Comparison of ENCODE assay signal across 13 cellular contexts in genomic region chr19:34360354-34360909, GRCh38. TPM values are rescaled to one million over a fixed set of nuclear protein-coding genes. Genes with fewer than 3 reads are reported as not detected.
DNase-seq lines count a peak whose midpoint lies in the region; ATAC-seq and TF ChIP-seq lines count a peak whose summit lies in the region.
"Had no signal": no experiment of that assay in that cellular context is flagged by ENCODE, and none has a peak within 500 bp of the region (broad histone marks: within the 10 kb centered on the region; RNA-seq: fewer than 3 reads in every experiment).

No MANE protein-coding gene starts in this region.

- TF ChIP-seq POLR2A in gastroesophageal sphincter (IDR thresholded peaks at IDR 0.05), result no peak
- no peak for TF ChIP-seq POLR2A in stomach (IDR thresholded peaks at IDR 0.05)

- intact Hi-C loops in stomach (cut with DNase I; ENCODE audit: low total_unique reads), result no loop called here
- intact Hi-C loops in mucosa of descending colon (cut with DNase I, micrococcal nuclease), result no loop called here

- no peaks in the 10 kb centered on the region for H3K27me3 Mint-ChIP-seq in activated T-cell treated with anti-CD3 and anti-CD28 coated beads, Interleukin-2, amount 50 U/mL, for 24 hours

- H3K36me3 Mint-ChIP-seq in activated T-cell treated with anti-CD3 and anti-CD28 coated beads, Interleukin-2, amount 50 U/mL, for 24 hours (ENCODE audit: low read depth), result peaks cover 4% of the 10 kb centered on the region

- H3K27ac ChIP-seq in VCaP (peak overlapping the region; percentile 88), gastroesophageal sphincter (peak overlapping the region in 3 of 4 donors; percentile 85 to 88 (median 85)), stomach (peak overlapping the region in 4 of 5 donors; percentile 82 to 90 (median 88))

- H3K4me3 ChIP-seq in gastroesophageal sphincter (no peak overlapping the region), stomach (no peak overlapping the region), mucosa of descending colon (no peak overlapping the region)

- ATAC-seq in gastroesophageal sphincter (no peak), mucosa of descending colon (no peak), GM18519 (IDR thresholded peaks at IDR 0.05; ENCODE audit: low FRiP score, unreplicated experiment) (no peak)

- H3K27me3 ChIP-seq in gastroesophageal sphincter, result no peaks in the 10 kb centered on the region
- H3K27me3 ChIP-seq in stomach, result no peaks in the 10 kb centered on the region
- H3K27me3 ChIP-seq: tibial nerve had no signal

- peaks cover 40% of the 10 kb centered on the region for H3K4me1 Mint-ChIP-seq in activated T-cell treated with anti-CD3 and anti-CD28 coated beads, Interleukin-2, amount 50 U/mL, for 24 hours (ENCODE audit: low read depth)

- H3K9me3 ChIP-seq in gastroesophageal sphincter (no peaks in the 10 kb centered on the region), stomach (no peaks in the 10 kb centered on the region), mucosa of descending colon (no peaks in the 10 kb centered on the region)
- H3K9me3 ChIP-seq: tibial nerve had no signal

- peak overlapping the region; percentile 99 for H3K27ac Mint-ChIP-seq in activated T-cell treated with anti-CD3 and anti-CD28 coated beads, Interleukin-2, amount 50 U/mL, for 24 hours

- TF ChIP-seq CTCF in VCaP (conservative IDR thresholded peaks at IDR 0.05) (no peak), gastroesophageal sphincter (IDR thresholded peaks at IDR 0.05) (no peak), stomach (IDR thresholded peaks at IDR 0.05) (no peak), mucosa of descending colon (IDR thresholded peaks at IDR 0.05) (no peak)

- H3K4me1 ChIP-seq in gastroesophageal sphincter, result peaks cover 0 to 32% (median 0%) of the 10 kb centered on the region in 3 donors
- H3K4me1 ChIP-seq in stomach, result peaks cover 18 to 26% (median 24%) of the 10 kb centered on the region in 4 donors
- H3K4me1 ChIP-seq in mucosa of descending colon (ENCODE audit: low read depth), result peaks cover 3% of the 10 kb centered on the region

- DNase-seq in activated T-cell treated with anti-CD3 and anti-CD28 coated beads, Interleukin-2, amount 50 U/mL, for 24 hours, result no peak
- no peak for DNase-seq in activated T-cell treated with anti-CD3 and anti-CD28 coated beads, Interleukin-2, amount 50 U/mL, for 1 hour
- DNase-seq in stomach (no peak), mucosa of descending colon (no peak), NCI-H2081 (lab: John Stamatoyannopoulos, UW) (no peak)
- DNase-seq: activated CD8-positive, alpha-beta memory T cell treated with anti-CD3 and anti-CD28 coated beads, Interleukin-2, amount 50 U/mL, for 4 hours; effector CD8-positive, alpha-beta T cell; NCI-H2107; stimulated activated CD4-positive, alpha-beta T cell treated with anti-CD3 and anti-CD28 coated beads, Interleukin-4, amount 100 ng/mL, for 1 hour had no signal

- no peaks in the 10 kb centered on the region for H3K9me3 Mint-ChIP-seq in activated T-cell treated with anti-CD3 and anti-CD28 coated beads, Interleukin-2, amount 50 U/mL, for 24 hours

- WGBS in gastroesophageal sphincter (ENCODE audit: low coverage in 1 of 2), 2 donors, result 76 to 100% methylated on average over 2 to 7 of the region's 9 CpGs
- WGBS in stomach, 5 donors, result 95 to 98% (median 96%) methylated on average over 9 of the region's 9 CpGs

- H3K36me3 ChIP-seq in gastroesophageal sphincter (peaks cover 0 to 5% of the 10 kb centered on the region in 2 donors), stomach (peaks cover 0 to 5% (median 3%) of the 10 kb centered on the region in 4 donors), mucosa of descending colon (ENCODE audit: low read depth) (no peaks in the 10 kb centered on the region)

- TF ChIP-seq EP300 in gastroesophageal sphincter (IDR thresholded peaks at IDR 0.05) (no peak), stomach (IDR thresholded peaks at IDR 0.05) (no peak)

- H3K4me3 Mint-ChIP-seq in activated T-cell treated with anti-CD3 and anti-CD28 coated beads, Interleukin-2, amount 50 U/mL, for 24 hours, result peak overlapping the region; percentile 85

RNA-seq across cellular contexts. Expression of gene GPI, which starts 4.6 kb away (rescaled TPM):
- 100 to 1,000 TPM in 3 of 4 donors, 10 to 100 TPM in 1; 86.6 to 324 (median 222) TPM for total RNA-seq in gastroesophageal sphincter
- 100 to 1,000 TPM in 4 of 5 donors, 10 to 100 TPM in 1; 93.2 to 306 (median 110) TPM for total RNA-seq in stomach
- polyA plus RNA-seq in stomach, result 10 to 100 TPM; 66.1 to 80.9 (median 67.8) TPM
- 100 to 1,000 TPM; 247 to 344 (median 296) TPM for total RNA-seq in mucosa of descending colon

RNA-seq across cellular contexts. Expression of gene PDCD2L, which starts 43.8 kb away (rescaled TPM):
- total RNA-seq in gastroesophageal sphincter (10 to 100 TPM in 3 of 4 donors, 1 to 10 TPM in 1; 8.2 to 19.8 (median 14.6) TPM), stomach (10 to 100 TPM in 2 of 5 donors, 1 to 10 TPM in 3; 4.6 to 33.5 (median 9.0) TPM), mucosa of descending colon (10 to 100 TPM in 1 of 3 donors, 1 to 10 TPM in 2; 6.4 to 10.5 (median 8.1) TPM)
- 10 to 100 TPM in 2 of 3 donors, 1 to 10 TPM in 1; 9.5 to 13.6 (median 11.7) TPM for polyA plus RNA-seq in stomach
